ENCODE assay signal across 30 cellular contexts in the genomic region with DNA sequence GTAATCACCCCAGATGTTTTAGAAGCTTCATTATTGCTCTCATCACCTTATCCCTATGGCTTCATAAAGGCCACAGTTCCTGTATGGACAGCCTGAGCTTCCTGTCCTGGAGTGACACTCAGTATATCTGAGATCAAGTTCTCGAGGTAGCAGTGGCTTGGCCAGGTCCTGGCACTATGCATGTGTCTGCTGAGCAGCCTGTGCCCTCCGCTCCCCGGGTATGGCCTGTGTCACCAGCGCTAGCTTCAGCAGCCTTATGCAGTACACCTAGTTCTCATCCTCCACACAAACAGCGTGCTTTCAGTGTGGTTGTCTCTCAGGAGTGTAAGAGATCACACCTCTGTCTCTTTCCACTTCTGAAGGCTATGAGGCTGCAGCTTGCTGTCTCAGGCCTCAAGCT.
"Had no signal": no experiment of that assay in that cellular context is flagged by ENCODE, and none has a peak within 500 bp of the region (broad histone marks: within the 10 kb centered on the region; RNA-seq: fewer than 3 reads in every experiment).

No MANE protein-coding gene starts in this region.

- ATAC-seq: activated CD8-positive, alpha-beta T cell treated with anti-CD3 and anti-CD28 coated beads, Interleukin-2, amount 10 ng/mL, durations not matched to agents 7 days and 5 days; activated naive CD4-positive, alpha-beta T cell treated with anti-CD3 and anti-CD28 coated beads, Interleukin-2, amount 50 U/mL, for 72 hours; body of pancreas; K562 had no signal

- H3K9me3 ChIP-seq: adrenal gland, body of pancreas, breast epithelium had no signal

- H3K27ac ChIP-seq: adrenal gland, body of pancreas, breast epithelium, PC-9, RWPE1, SJCRH30, SK-N-MC, WERI-Rb-1 had no signal

- H3K36me3 ChIP-seq: adrenal gland, breast epithelium, SJCRH30, WERI-Rb-1 had no signal

- H3K27me3 ChIP-seq: adrenal gland, body of pancreas, SJCRH30 had no signal

- H3K4me3 Mint-ChIP-seq: activated CD8-positive, alpha-beta T cell treated with anti-CD3 and anti-CD28 coated beads, Interleukin-2, amount 10 ng/mL, durations not matched to agents 7 days and 5 days; activated T-cell treated with anti-CD3 and anti-CD28 coated beads, Interleukin-2, amount 50 U/mL, for 24 hours had no signal

- H3K4me3 ChIP-seq: adrenal gland, body of pancreas, breast epithelium, K562, PC-9, SJCRH30, SK-N-MC had no signal

- H3K27ac Mint-ChIP-seq: activated CD8-positive, alpha-beta T cell treated with anti-CD3 and anti-CD28 coated beads, Interleukin-2, amount 10 ng/mL, durations not matched to agents 7 days and 5 days; activated naive CD4-positive, alpha-beta T cell treated with anti-CD3 and anti-CD28 coated beads, Interleukin-2, amount 50 U/mL, for 72 hours; activated T-cell treated with anti-CD3 and anti-CD28 coated beads, Interleukin-2, amount 50 U/mL, for 24 hours; activated T-helper 2 cell treated with anti-CD3 and anti-CD28 coated beads, Interferon-gamma antibody, Interleukin-2, Interleukin-4, amounts not matched to agents 10 μg/mL and 5 μg/mL and 100 μg/mL, durations not matched to agents 14 hours and 24 hours and 36 hours had no signal

- DNase-seq: activated CD4-positive, alpha-beta T cell treated with anti-CD3 and anti-CD28 coated beads for 1 hour; activated CD4-positive, alpha-beta T cell treated with anti-CD3 and anti-CD28 coated beads for 48 hours; activated CD4-positive, alpha-beta T cell treated with anti-CD3 and anti-CD28 coated beads, Interleukin-2, amount 50 U/mL, for 48 hours; activated CD4-positive, CD25-positive, alpha-beta regulatory T cell; activated CD8-positive, alpha-beta T cell treated with anti-CD3 and anti-CD28 coated beads, Interleukin-2, amount 10 ng/mL, durations not matched to agents 7 days and 5 days; activated gamma-delta T cell; activated naive CD4-positive, alpha-beta T cell treated with Interleukin-2 at 50 U/mL for 16 hours; activated T-cell treated with anti-CD3 and anti-CD28 coated beads, Interleukin-2, amount 50 U/mL, for 24 hours; adrenal gland; body of pancreas; caudate nucleus; IMR-90; NCI-H1105; NCI-H1417 treated with DMSO at 0.1 percent for 48 hours; NCI-H187 treated with DMSO at 0.1 percent for 48 hours; NCI-H2081 treated with DMSO at 0.1 percent for 48 hours; NCI-H226; NCI-H446 treated with DMSO at 0.1 percent for 48 hours; NCI-H524; PC-9; SHP77; SJCRH30; T1000; WERI-Rb-1 had no signal

- H3K4me1 ChIP-seq: adrenal gland, body of pancreas, breast epithelium had no signal
